ENCODE assay signal across 19 cellular contexts in the genomic region with DNA sequence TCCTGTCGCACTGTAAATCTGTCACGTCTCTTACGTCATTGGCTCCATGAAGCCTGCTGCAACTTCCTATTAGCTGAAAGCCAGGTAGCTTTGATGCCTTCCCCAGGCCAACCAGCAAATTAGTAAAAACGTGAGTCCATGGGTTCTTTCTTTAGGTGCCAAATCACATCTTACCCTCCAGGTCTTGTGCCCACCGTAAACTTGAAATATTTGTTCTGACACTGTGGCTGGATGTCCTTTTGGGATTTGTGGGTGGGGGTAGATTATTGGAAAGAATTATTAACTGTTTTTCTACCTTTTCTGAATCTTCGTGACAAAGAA.
DNase-seq lines count a peak whose midpoint lies in the region; ATAC-seq and TF ChIP-seq lines count a peak whose summit lies in the region.
"Had no signal": no experiment of that assay in that cellular context is flagged by ENCODE, and none has a peak within 500 bp of the region (broad histone marks: within the 10 kb centered on the region; RNA-seq: fewer than 3 reads in every experiment).

No MANE protein-coding gene starts in this region.

- TF ChIP-seq CTCF in MM.1S (IDR thresholded peaks at IDR 0.05; ENCODE audit: low read length), result no peak
- no peak for TF ChIP-seq CTCF in epithelial cell of proximal tubule (conservative IDR thresholded peaks at IDR 0.05; ENCODE audit: low read depth, low read length)
- TF ChIP-seq CTCF in coronary artery (IDR thresholded peaks at IDR 0.05), result no peak

- no peaks in the 10 kb centered on the region for H3K9me2 ChIP-seq in MM.1S (replicated peaks; ENCODE audit: insufficient read depth, low read length)

- H2AFZ ChIP-seq in MM.1S (ENCODE audit: low read length), result no peak overlapping the region

- H3K9me3 Mint-ChIP-seq in stimulated activated naive CD8-positive, alpha-beta T cell treated with anti-CD3 and anti-CD28 coated beads, Interleukin-15, Interleukin-2, amounts not matched to agents 100 ng/mL and 50 ng/mL, for 24 hours, result no peaks in the 10 kb centered on the region
- H3K9me3 Mint-ChIP-seq: activated naive CD4-positive, alpha-beta T cell treated with anti-CD3 and anti-CD28 coated beads, Interleukin-2, amount 50 U/mL, for 72 hours; neural crest cell; type B pancreatic cell had no signal

- H3K9me3 ChIP-seq in MM.1S (replicated peaks; ENCODE audit: insufficient read depth, low read length), result no peaks in the 10 kb centered on the region

- peaks cover 21% of the 10 kb centered on the region for H3K4me1 ChIP-seq in MM.1S (ENCODE audit: low read length)

- H3K27me3 Mint-ChIP-seq in stimulated activated naive CD8-positive, alpha-beta T cell treated with anti-CD3 and anti-CD28 coated beads, Interleukin-15, Interleukin-2, amounts not matched to agents 100 ng/mL and 50 ng/mL, for 24 hours, result no peaks in the 10 kb centered on the region

- H3K27ac Mint-ChIP-seq in stimulated activated naive CD8-positive, alpha-beta T cell treated with anti-CD3 and anti-CD28 coated beads, Interleukin-15, Interleukin-2, amounts not matched to agents 100 ng/mL and 50 ng/mL, for 24 hours, result peak overlapping the region; percentile 91

- peak overlapping the region; percentile 82; the same call in 1 of the 2 replicates for H3K27ac ChIP-seq in MM.1S (ENCODE audit: low read length)
- H3K27ac ChIP-seq in coronary artery, result no peak overlapping the region
- H3K27ac ChIP-seq: SK-N-MC, VCaP had no signal

- H3K4me2 ChIP-seq in MM.1S (ENCODE audit: low read depth, low read length), result peak overlapping the region; percentile 63

- H3K79me2 ChIP-seq in MM.1S (ENCODE audit: low read length), result no peaks in the 10 kb centered on the region

- peaks cover 19% of the 10 kb centered on the region; the same call in 1 of the 2 replicates for H3F3A ChIP-seq in MM.1S (ENCODE audit: insufficient read depth, low read length)

- H3K36me3 Mint-ChIP-seq in stimulated activated naive CD8-positive, alpha-beta T cell treated with anti-CD3 and anti-CD28 coated beads, Interleukin-15, Interleukin-2, amounts not matched to agents 100 ng/mL and 50 ng/mL, for 24 hours (ENCODE audit: low read depth), result no peaks in the 10 kb centered on the region
- H3K36me3 Mint-ChIP-seq: activated naive CD4-positive, alpha-beta T cell treated with anti-CD3 and anti-CD28 coated beads, Interleukin-2, amount 50 U/mL, for 72 hours; type B pancreatic cell had no signal

- intact Hi-C loops in left ventricle myocardium superior (cut with micrococcal nuclease), result no loop called here

- DNase-seq in stimulated activated naive CD8-positive, alpha-beta T cell treated with anti-CD3 and anti-CD28 coated beads, Interleukin-15, Interleukin-2, amounts not matched to agents 100 U/mL and 50 U/mL, for 24 hours, result no peak
- DNase-seq in MM.1S (no peak), epithelial cell of proximal tubule (ENCODE audit: low read depth) (no peak), coronary artery (ENCODE audit: low spot score) (no peak), NCI-H2107 (lab: John Stamatoyannopoulos, UW) (no peak), left ventricle myocardium superior (no peak)
- no peak for DNase-seq in stimulated activated CD4-positive, alpha-beta T cell treated with anti-CD3 and anti-CD28 coated beads, Interleukin-12 subunit alpha, Interleukin-12 subunit beta, amount 100 ng/mL, for 4 hours
- DNase-seq: mammary epithelial cell; NCI-H1105; NCI-H226; OCI-M1; stimulated activated CD4-positive, alpha-beta T cell treated with anti-CD3 and anti-CD28 coated beads, Interleukin-2, amount 100 ng/mL, for 48 hours; stimulated activated CD8-positive, alpha-beta memory T cell treated with anti-CD3 and anti-CD28 coated beads, Interleukin-4, amount 100 ng/mL, for 48 hours had no signal

- no peak overlapping the region for H3K4me3 Mint-ChIP-seq in stimulated activated naive CD8-positive, alpha-beta T cell treated with anti-CD3 and anti-CD28 coated beads, Interleukin-15, Interleukin-2, amounts not matched to agents 100 ng/mL and 50 ng/mL, for 24 hours
- H3K4me3 Mint-ChIP-seq: neural crest cell had no signal

- no peaks in the 10 kb centered on the region for H3K36me3 ChIP-seq in MM.1S (replicated peaks; ENCODE audit: insufficient read depth, low read length)

- no peaks in the 10 kb centered on the region for H4K20me1 ChIP-seq in MM.1S (ENCODE audit: insufficient read depth, low read length)

- H3K4me1 Mint-ChIP-seq in stimulated activated naive CD8-positive, alpha-beta T cell treated with anti-CD3 and anti-CD28 coated beads, Interleukin-15, Interleukin-2, amounts not matched to agents 100 ng/mL and 50 ng/mL, for 24 hours (ENCODE audit: low read depth), result peaks cover 41% of the 10 kb centered on the region

- H3K9ac ChIP-seq in MM.1S (ENCODE audit: low read length), result peak overlapping the region; percentile 54; the same call in 1 of the 2 replicates

- no peaks in the 10 kb centered on the region for H3K27me3 ChIP-seq in MM.1S (replicated peaks; ENCODE audit: insufficient read depth, low read length)

- ATAC-seq in stimulated activated naive CD8-positive, alpha-beta T cell treated with anti-CD3 and anti-CD28 coated beads, Interleukin-15, Interleukin-2, amounts not matched to agents 100 U/mL and 50 U/mL, for 24 hours, result no peak
- ATAC-seq in left ventricle myocardium superior, result no peak

- H3K4me3 ChIP-seq in MM.1S (ENCODE audit: low read length), result no peak overlapping the region
- peak overlapping the region; percentile 28 for H3K4me3 ChIP-seq in epithelial cell of proximal tubule (ENCODE audit: low read depth, low read length)
- no peak overlapping the region for H3K4me3 ChIP-seq in coronary artery
- H3K4me3 ChIP-seq: SK-N-MC had no signal
